Comparison of ENCODE assay signal across 23 cellular contexts in genomic region chr12:83216230-83216629, GRCh38.
DNase-seq lines count a peak whose midpoint lies in the region; ATAC-seq, FAIRE-seq and TF ChIP-seq lines count a peak whose summit lies in the region.
"Had no signal": no experiment of that assay in that cellular context is flagged by ENCODE, and none has a peak within 500 bp of the region (broad histone marks: within the 10 kb centered on the region; RNA-seq: fewer than 3 reads in every experiment).

No MANE protein-coding gene starts in this region.

- TF ChIP-seq RAD21 in GM12878 (IDR thresholded peaks at IDR 0.05; ENCODE audit: insufficient read depth, low read depth, low read length), result no peak

- H3K4me2 ChIP-seq in GM12878 (ENCODE audit: control insufficient read depth, insufficient read depth), result no peak overlapping the region
- H3K4me2 ChIP-seq: BLaER1 had no signal

- H4K20me1 ChIP-seq in GM12878 (ENCODE audit: control insufficient read depth, insufficient read depth), result no peaks in the 10 kb centered on the region
- H4K20me1 ChIP-seq: BLaER1 had no signal

- in situ Hi-C loops in GM12878 (cut with MboI), result no loop called here

- SMC1A ChIA-PET in GM12878 (lab: Charles Lee; ENCODE audit: uncharacterized antibody, unreplicated experiment), result interaction anchor here (0.7 to 1.3 kb wide), 4 partner anchors 10 to 703 kb away, joined by 3 to 4 read pairs (median 3); no protein-coding TSS in a partner anchor

- no peak overlapping the region for H3K27ac Mint-ChIP-seq in stimulated activated naive CD8-positive, alpha-beta T cell treated with anti-CD3 and anti-CD28 coated beads, Interleukin-15, amount 100 ng/mL, for 72 hours
- H3K27ac Mint-ChIP-seq: B cell; CD4-positive, CD25-positive, alpha-beta regulatory T cell; CD8-positive, alpha-beta T cell; HFFc6 had no signal

- H3K36me3 ChIP-seq in GM12878 (ENCODE audit: control insufficient read depth in 2 of 2, insufficient read depth in 2 of 2, low read length in 1 of 2), result no peaks in the 10 kb centered on the region
- H3K36me3 ChIP-seq: BLaER1, HAP-1 had no signal

- 67% methylated on average over 3 of the region's 3 CpGs for WGBS in GM12878 (ENCODE audit: insufficient coverage, insufficient replicate concordance, low lambda C conversion rate, missing lambda C conversion rate)

- H3K79me2 ChIP-seq in GM12878 (ENCODE audit: control insufficient read depth, insufficient read depth, low read length), result no peaks in the 10 kb centered on the region

- H3K4me1 Mint-ChIP-seq in stimulated activated naive CD8-positive, alpha-beta T cell treated with anti-CD3 and anti-CD28 coated beads, Interleukin-15, amount 100 ng/mL, for 72 hours, result no peaks in the 10 kb centered on the region
- H3K4me1 Mint-ChIP-seq: B cell; CD4-positive, CD25-positive, alpha-beta regulatory T cell had no signal

- H2AFZ ChIP-seq in GM12878 (ENCODE audit: control insufficient read depth, low read depth, low read length), result no peak overlapping the region

- H3K9ac ChIP-seq in GM12878 (ENCODE audit: control insufficient read depth, insufficient read depth, low read length), result no peak overlapping the region
- H3K9ac ChIP-seq: BLaER1 had no signal

- no peaks in the 10 kb centered on the region for H3K27me3 Mint-ChIP-seq in stimulated activated naive CD8-positive, alpha-beta T cell treated with anti-CD3 and anti-CD28 coated beads, Interleukin-15, amount 100 ng/mL, for 72 hours
- H3K27me3 Mint-ChIP-seq: B cell; CD4-positive, CD25-positive, alpha-beta regulatory T cell had no signal

- CTCF ChIA-PET in GM12878 (lab: Yijun Ruan, JAX), result no interaction called here

- FAIRE-seq in GM12878 (lab: Jason Lieb, UNC), result no peak
- FAIRE-seq: D721Med, GM12891, GM18507, H54 had no signal

- no peak overlapping the region for H3K27ac ChIP-seq in GM12878 (ENCODE audit: control insufficient read depth, insufficient read depth)
- H3K27ac ChIP-seq: BLaER1, C4-2B had no signal

- ATAC-seq in HG02798 (IDR thresholded peaks at IDR 0.05; ENCODE audit: poor library complexity, unreplicated experiment) (peak; percentile 43), HG03432 (IDR thresholded peaks at IDR 0.05; ENCODE audit: unreplicated experiment) (peak; percentile 63), GM12878 (peak; percentile 34; the same call in 2 of the 3 replicates)
- ATAC-seq in stimulated activated naive CD8-positive, alpha-beta T cell treated with anti-CD3 and anti-CD28 coated beads, Interleukin-15, amount 100 ng/mL, for 72 hours, result no peak
- ATAC-seq: CD8-positive, alpha-beta T cell had no signal

- no peak for TF ChIP-seq CTCF in GM12878 (IDR thresholded peaks at IDR 0.05 in 2 of 3, conservative IDR thresholded peaks at IDR 0.05 in 1 of 3; ENCODE audit: control insufficient read depth in 2 of 3, extremely low read depth in 1 of 3, insufficient read depth in 1 of 3, low read depth in 3 of 3, low read length in 3 of 3)

- H3K4me3 Mint-ChIP-seq in stimulated activated naive CD8-positive, alpha-beta T cell treated with anti-CD3 and anti-CD28 coated beads, Interleukin-15, amount 100 ng/mL, for 72 hours, result no peak overlapping the region
- H3K4me3 Mint-ChIP-seq: B cell; CD4-positive, CD25-positive, alpha-beta regulatory T cell; CD8-positive, alpha-beta T cell; HFFc6 had no signal

- no peak overlapping the region for H3K4me3 ChIP-seq in GM12878
- H3K4me3 ChIP-seq: BLaER1, HAP-1 had no signal

- POLR2A ChIA-PET in GM12878 (lab: Charles Lee), result interaction anchor here (0.7 kb wide), 1 partner anchor 26 kb away, joined by 4 read pairs; no protein-coding TSS in a partner anchor

- TF ChIP-seq EP300 in GM12878 (IDR thresholded peaks at IDR 0.05; ENCODE audit: borderline replicate concordance in 1 of 2, control insufficient read depth in 1 of 2, low read depth in 2 of 2, low read length in 2 of 2), result no peak

- DNase-seq in GM12878 (ENCODE audit: low read depth, low spot score) (no peak), NCI-H524 treated with DMSO at 0.1 percent for 48 hours (lab: John Stamatoyannopoulos, UW) (no peak), OCI-M2 (lab: John Stamatoyannopoulos, UW; ENCODE audit: unreplicated experiment) (no peak)
- DNase-seq in stimulated activated naive CD8-positive, alpha-beta T cell treated with anti-CD3 and anti-CD28 coated beads, Interleukin-15, amount 100 ng/mL, for 72 hours, result no peak
- DNase-seq: Caco-2; CD4-positive, CD25-positive, alpha-beta regulatory T cell; CD8-positive, alpha-beta T cell; DMS 273 treated with DMSO at 0.1 percent for 48 hours; DMS79; EL; GDM1; GOT3; HFFc6 had no signal

- BruUV-seq in GM12878 (replicated peaks; lab: Mats Ljungman, UMichigan), result no TSS peak

- H3K27me3 ChIP-seq in GM12878 (replicated peaks in 1 of 2; ENCODE audit: control insufficient read depth in 2 of 2, insufficient read depth in 2 of 2, low read length in 1 of 2), result no peaks in the 10 kb centered on the region
- H3K27me3 ChIP-seq: BLaER1 had no signal

- no peaks in the 10 kb centered on the region for H3K9me3 ChIP-seq in GM12878 (replicated peaks; ENCODE audit: control insufficient read depth, insufficient read depth, low read length)
- H3K9me3 ChIP-seq: BLaER1, Caco-2, HAP-1 had no signal

- no peaks in the 10 kb centered on the region for H3K9me3 Mint-ChIP-seq in stimulated activated naive CD8-positive, alpha-beta T cell treated with anti-CD3 and anti-CD28 coated beads, Interleukin-15, amount 100 ng/mL, for 72 hours
- H3K9me3 Mint-ChIP-seq: CD8-positive, alpha-beta T cell had no signal

- TF ChIP-seq POLR2A in GM12878 (IDR thresholded peaks at IDR 0.05; ENCODE audit: low read depth, low read length), result no peak

- RAD21 ChIA-PET in GM12878 (lab: Charles Lee; ENCODE audit: unreplicated experiment), result no interaction called here

- no peaks in the 10 kb centered on the region for H3K4me1 ChIP-seq in GM12878 (ENCODE audit: control insufficient read depth, insufficient read depth, low read length)
- H3K4me1 ChIP-seq: BLaER1, Caco-2 had no signal

- intact Hi-C loops in GM12878 (cut with micrococcal nuclease; ENCODE audit: unreplicated experiment), result no loop called here

TF ChIP-seq in GM12878, 131 proteins besides CTCF, POLR2A, EP300 and RAD21:
- TF ChIP-seq NR2F1 (conservative IDR thresholded peaks at IDR 0.05) (no peak), GATAD2B (conservative IDR thresholded peaks at IDR 0.05; ENCODE audit: low read depth) (no peak), EGR1 (IDR thresholded peaks at IDR 0.05; ENCODE audit: borderline replicate concordance in 1 of 2, low read depth in 2 of 2, low read length in 2 of 2) (no peak), SUZ12 (IDR thresholded peaks at IDR 0.05; ENCODE audit: unreplicated experiment) (no peak), REST (IDR thresholded peaks at IDR 0.05; ENCODE audit: low read depth, low read length) (no peak), ZNF384 (IDR thresholded peaks at IDR 0.05; ENCODE audit: borderline replicate concordance, low read depth, low read length) (no peak), SRF (IDR thresholded peaks at IDR 0.05; ENCODE audit: low read depth in 2 of 2, low read length in 2 of 2) (no peak)
